In genomic region chr6:30781697-30782424, GRCh38 we compare ENCODE assay signal across 8 cellular contexts. TPM values are rescaled to one million over a fixed set of nuclear protein-coding genes. Genes with fewer than 3 reads are reported as not detected.
DNase-seq lines count a peak whose midpoint lies in the region; ATAC-seq, FAIRE-seq and TF ChIP-seq lines count a peak whose summit lies in the region.

No MANE protein-coding gene starts in this region.

- peaks cover 4% of the 10 kb centered on the region for H3K9me3 Mint-ChIP-seq in activated naive CD8-positive, alpha-beta T cell treated with anti-CD3 and anti-CD28 coated beads for 36 hours
- H3K9me3 Mint-ChIP-seq in glutamatergic neuron (ENCODE audit: unreplicated experiment) = peaks cover 3% of the 10 kb centered on the region
- H3K9me3 Mint-ChIP-seq in endodermal cell = peaks cover 15% of the 10 kb centered on the region

- no peaks in the 10 kb centered on the region for H3K27me3 Mint-ChIP-seq in activated naive CD8-positive, alpha-beta T cell treated with anti-CD3 and anti-CD28 coated beads for 36 hours
- H3K27me3 Mint-ChIP-seq in glutamatergic neuron (ENCODE audit: unreplicated experiment) = no peaks in the 10 kb centered on the region
- H3K27me3 Mint-ChIP-seq in endodermal cell (ENCODE audit: insufficient read depth) = peaks cover 2% of the 10 kb centered on the region

- H3K4me1 ChIP-seq in BLaER1 treated with 17β-estradiol and CSF1 and Interleukin-3, amounts not matched to agents 10 nM and 100 nM = peaks cover 48 to 99% (median 95%) of the 10 kb centered on the region in 10 experiments
- H3K4me1 ChIP-seq in pancreas (peaks cover 32 to 55% (median 39%) of the 10 kb centered on the region in 3 donors), endodermal cell (ENCODE audit: control insufficient read depth, insufficient read depth, low read length) (no peaks in the 10 kb centered on the region)

- 3 to 4% methylated on average over 13 of the region's 13 CpGs for WGBS in pancreas, 2 donors
- WGBS in endodermal cell (ENCODE audit: insufficient coverage in 1 of 2, insufficient read length in 1 of 2), 2 experiments = 93 to 98% methylated on average over 10 to 13 of the region's 13 CpGs

- peak overlapping the region; percentile 66 for H3K4me3 Mint-ChIP-seq in activated naive CD8-positive, alpha-beta T cell treated with anti-CD3 and anti-CD28 coated beads for 36 hours
- H3K4me3 Mint-ChIP-seq in glutamatergic neuron (ENCODE audit: unreplicated experiment) (no peak overlapping the region), endodermal cell (no peak overlapping the region)

- H3K27ac ChIP-seq in BLaER1 treated with 17β-estradiol and CSF1 and Interleukin-3, amounts not matched to agents 10 nM and 100 nM = peak overlapping the region; percentile 92 to 100 (median 97)
- H3K27ac ChIP-seq in HL-60 (replicated peaks) (peak overlapping the region; percentile 63), pancreas (peak overlapping the region; percentile 81 to 96 (median 84)), endodermal cell (ENCODE audit: low read depth, low read length) (no peak overlapping the region)

- H3K4me2 ChIP-seq in BLaER1 treated with 17β-estradiol and CSF1 and Interleukin-3, amounts not matched to agents 10 nM and 100 nM = peak overlapping the region; percentile 78 to 98 (median 91)

- FAIRE-seq in pancreas (lab: Jason Lieb, UNC) = peak; percentile 83

- H3K9ac ChIP-seq in BLaER1 treated with 17β-estradiol and CSF1 and Interleukin-3, amounts not matched to agents 10 nM and 100 nM = peak overlapping the region; percentile 78 to 90 (median 85)
- H3K9ac ChIP-seq in endodermal cell (ENCODE audit: extremely low read depth, low read length, poor library complexity, severe bottlenecking) = no peak overlapping the region

- ATAC-seq in pancreas (peak; percentile 78 to 89 (median 87)), HG03521 (IDR thresholded peaks at IDR 0.05; ENCODE audit: unreplicated experiment) (no peak)

- peaks cover 4% of the 10 kb centered on the region for H3K36me3 Mint-ChIP-seq in activated naive CD8-positive, alpha-beta T cell treated with anti-CD3 and anti-CD28 coated beads for 36 hours
- peaks cover 8% of the 10 kb centered on the region for H3K36me3 Mint-ChIP-seq in glutamatergic neuron (ENCODE audit: unreplicated experiment)
- H3K36me3 Mint-ChIP-seq in endodermal cell (ENCODE audit: low read depth) = no peaks in the 10 kb centered on the region

- no peaks in the 10 kb centered on the region for H3K36me3 ChIP-seq in BLaER1 treated with 17β-estradiol and CSF1 and Interleukin-3, amounts not matched to agents 10 nM and 100 nM
- H3K36me3 ChIP-seq in pancreas (no peaks in the 10 kb centered on the region), endodermal cell (ENCODE audit: control insufficient read depth, insufficient read depth, low read length) (no peaks in the 10 kb centered on the region)

- H3K4me1 Mint-ChIP-seq in activated naive CD8-positive, alpha-beta T cell treated with anti-CD3 and anti-CD28 coated beads for 36 hours = peaks cover 64% of the 10 kb centered on the region
- H3K4me1 Mint-ChIP-seq in glutamatergic neuron (ENCODE audit: low read depth, unreplicated experiment) (peaks cover 3% of the 10 kb centered on the region), endodermal cell (peaks cover 7% of the 10 kb centered on the region)

- H3K27ac Mint-ChIP-seq in activated naive CD8-positive, alpha-beta T cell treated with anti-CD3 and anti-CD28 coated beads for 36 hours = peak overlapping the region; percentile 84
- H3K27ac Mint-ChIP-seq in glutamatergic neuron (ENCODE audit: unreplicated experiment) (peak overlapping the region; percentile 10), endodermal cell (no peak overlapping the region)

- no peaks in the 10 kb centered on the region for H3K27me3 ChIP-seq in BLaER1 treated with 17β-estradiol and CSF1 and Interleukin-3, amounts not matched to agents 10 nM and 100 nM
- no peaks in the 10 kb centered on the region for H3K27me3 ChIP-seq in HL-60 (ENCODE audit: insufficient read depth, poor library complexity, severe bottlenecking)
- no peaks in the 10 kb centered on the region for H3K27me3 ChIP-seq in pancreas
- no peaks in the 10 kb centered on the region for H3K27me3 ChIP-seq in endodermal cell (ENCODE audit: control insufficient read depth, insufficient read depth, low read length, poor library complexity, severe bottlenecking)

- peak; percentile 96 to 97 for DNase-seq in HL-60 (ENCODE audit: low read depth in 1 of 2, low spot score in 1 of 2)
- DNase-seq in NCI-H82 (lab: John Stamatoyannopoulos, UW) = peak; percentile 88
- DNase-seq in activated naive CD8-positive, alpha-beta T cell treated with anti-CD3 and anti-CD28 coated beads for 36 hours = no peak
- DNase-seq in glutamatergic neuron = peak; percentile 19
- peak; percentile 97 to 100 (median 98) for DNase-seq in pancreas
- DNase-seq in endodermal cell = no peak

- H3K4me3 ChIP-seq in BLaER1 treated with 17β-estradiol and CSF1 and Interleukin-3, amounts not matched to agents 10 nM and 100 nM = peak overlapping the region in 7 of 10 experiments; percentile 2 to 34 (median 10); a peak in 7 of 20 replicates
- no peak overlapping the region for H3K4me3 ChIP-seq in HL-60 (replicated peaks; ENCODE audit: insufficient read depth, low read length)
- H3K4me3 ChIP-seq in pancreas = peak overlapping the region in 2 of 4 donors; percentile 2 to 8
- H3K4me3 ChIP-seq in endodermal cell (ENCODE audit: low read length) = no peak overlapping the region

- no peaks in the 10 kb centered on the region for H4K20me1 ChIP-seq in BLaER1 treated with 17β-estradiol and CSF1 and Interleukin-3, amounts not matched to agents 10 nM and 100 nM

- H3K9me3 ChIP-seq in BLaER1 treated with 17β-estradiol and CSF1 and Interleukin-3, amounts not matched to agents 10 nM and 100 nM (replicated peaks in 1 of 11) = peaks cover 0 to 7% (median 5%) of the 10 kb centered on the region in 11 experiments; a peak in 8 of 22 replicates
- H3K9me3 ChIP-seq in pancreas (no peaks in the 10 kb centered on the region), endodermal cell (ENCODE audit: control insufficient read depth, low read length) (peaks cover 8% of the 10 kb centered on the region)

- TF ChIP-seq CTCF in HL-60 (IDR thresholded peaks at IDR 0.05; ENCODE audit: insufficient read depth, low read length) (no peak), glutamatergic neuron (IDR thresholded peaks at IDR 0.05; ENCODE audit: partially characterized antibody, unreplicated experiment) (no peak), pancreas (IDR thresholded peaks at IDR 0.05) (no peak), endodermal cell (conservative IDR thresholded peaks at IDR 0.05) (no peak)

- intact Hi-C loops in pancreas (cut with DNase I) = no loop called here

RNA-seq across cellular contexts. Expression of gene IER3, which starts 37.5 kb away (rescaled TPM):
- 100 to 1,000 TPM; 295 to 310 TPM for total RNA-seq in activated naive CD8-positive, alpha-beta T cell treated with anti-CD3 and anti-CD28 coated beads for 36 hours
- 13.5 TPM for total RNA-seq in glutamatergic neuron (ENCODE audit: unreplicated experiment)
- total RNA-seq in pancreas = 10 to 100 TPM; 23.0 to 87.5 (median 41.3) TPM
- polyA plus RNA-seq in pancreas = 100 to 1,000 TPM in 1 of 2 donors, 10 to 100 TPM in 1; 99.4 to 174 TPM
- total RNA-seq in endodermal cell = 100 to 1,000 TPM; 102 to 136 TPM
- polyA plus RNA-seq in endodermal cell (2013, experiment 1 of 2) = 51.3 TPM
- polyA plus RNA-seq in endodermal cell (2013, experiment 2 of 2) = 74.4 TPM

RNA-seq across cellular contexts. Expression of gene FLOT1, which starts 39.4 kb away (rescaled TPM):
- 100 to 1,000 TPM; 104 to 107 TPM for total RNA-seq in activated naive CD8-positive, alpha-beta T cell treated with anti-CD3 and anti-CD28 coated beads for 36 hours
- total RNA-seq in glutamatergic neuron (ENCODE audit: unreplicated experiment) = 191 TPM
- total RNA-seq in pancreas = 10 to 100 TPM; 45.7 to 92.2 (median 51.3) TPM
- 100 to 1,000 TPM; 123 to 151 TPM for polyA plus RNA-seq in pancreas
- 100 to 1,000 TPM; 121 to 141 TPM for total RNA-seq in endodermal cell
- 119 TPM for polyA plus RNA-seq in endodermal cell (2013, experiment 1 of 2)
- 111 TPM for polyA plus RNA-seq in endodermal cell (2013, experiment 2 of 2)

Comparison
In these comparisons a context has a peak if more than half of its experiments do, and no peak if none do; other contexts are left out.
1. H3K4me3 ChIP-seq: peak in BLaER1 treated with 17β-estradiol and CSF1 and Interleukin-3, amounts not matched to agents 10 nM and 100 nM (7 of 10); none in HL-60 (single experiment) and endodermal cell (single experiment).
2. DNase-seq: peak in HL-60 (2 of 2), NCI-H82 (single experiment), glutamatergic neuron (single experiment) and pancreas (6 of 6); none in activated naive CD8-positive, alpha-beta T cell treated with anti-CD3 and anti-CD28 coated beads for 36 hours (single experiment) and endodermal cell (single experiment).